ENCODE assay signal across 31 cellular contexts in genomic region chr10:42422911-42423310, GRCh38.
"Had no signal": no experiment of that assay in that cellular context is flagged by ENCODE, and none has a peak within 500 bp of the region (broad histone marks: within the 10 kb centered on the region; RNA-seq: fewer than 3 reads in every experiment).

No MANE protein-coding gene starts in this region.

- H3K36me3 ChIP-seq: brain microvascular endothelial cell, esophagus squamous epithelium, gastroesophageal sphincter, WERI-Rb-1 had no signal

- H3K4me3 ChIP-seq: esophagus squamous epithelium, gastroesophageal sphincter had no signal

- H3K4me1 ChIP-seq: esophagus squamous epithelium, gastroesophageal sphincter had no signal

- ATAC-seq: activated CD4-positive, CD25-positive, alpha-beta regulatory T cell treated with anti-CD3 and anti-CD28 coated beads, Interleukin-2, amount 50 U/mL, for 24 hours; activated CD8-positive, alpha-beta T cell treated with anti-CD3 and anti-CD28 coated beads for 36 hours; activated T-cell treated with anti-CD3 and anti-CD28 coated beads, Interleukin-2, amount 50 U/mL, for 4 hours; activated T-helper 17 cell treated with anti-CD3 and anti-CD28 coated beads, Interleukin-2, amount 50 U/mL, for 72 hours; effector memory CD8-positive, alpha-beta T cell; gastroesophageal sphincter; T-helper 17 cell had no signal

- H3K4me1 Mint-ChIP-seq: activated B cell treated with CpG ODN at 0.5 μM for 24 hours; activated T-helper 17 cell treated with anti-CD3 and anti-CD28 coated beads, Interleukin-2, amount 50 U/mL, for 72 hours; T-helper 17 cell had no signal

- H3K36me3 Mint-ChIP-seq: activated naive CD8-positive, alpha-beta T cell had no signal

- H3K27me3 Mint-ChIP-seq: activated B cell treated with CpG ODN at 0.5 μM for 24 hours; activated CD8-positive, alpha-beta T cell treated with anti-CD3 and anti-CD28 coated beads for 36 hours had no signal

- H3K4me3 Mint-ChIP-seq: activated B cell treated with CpG ODN at 0.5 μM for 24 hours; activated CD8-positive, alpha-beta T cell treated with anti-CD3 and anti-CD28 coated beads for 36 hours; activated naive CD8-positive, alpha-beta T cell; activated T-cell treated with anti-CD3 and anti-CD28 coated beads, Interleukin-2, amount 50 U/mL, for 4 hours; activated T-helper 17 cell treated with anti-CD3 and anti-CD28 coated beads, Interleukin-2, amount 50 U/mL, for 72 hours; effector memory CD8-positive, alpha-beta T cell; T-helper 17 cell; T-helper 2 cell treated with Interferon-gamma antibody and Interleukin-4, amounts not matched to agents 5 μg/mL and 100 μg/mL, for 36 hours had no signal

- H3K9me3 ChIP-seq: esophagus squamous epithelium, gastroesophageal sphincter had no signal

- H3K27ac Mint-ChIP-seq: activated B cell treated with CpG ODN at 0.5 μM for 24 hours; activated CD8-positive, alpha-beta T cell treated with anti-CD3 and anti-CD28 coated beads for 36 hours; activated naive CD8-positive, alpha-beta T cell; activated T-helper 17 cell treated with anti-CD3 and anti-CD28 coated beads, Interleukin-2, amount 50 U/mL, for 72 hours; effector memory CD8-positive, alpha-beta T cell; T-helper 17 cell; T-helper 2 cell treated with Interferon-gamma antibody and Interleukin-4, amounts not matched to agents 5 μg/mL and 100 μg/mL, for 36 hours had no signal

- H3K27ac ChIP-seq: brain microvascular endothelial cell, epithelial cell of prostate, esophagus squamous epithelium, gastroesophageal sphincter, WERI-Rb-1 had no signal

- DNase-seq: activated B cell treated with CpG ODN at 0.5 μM for 24 hours; activated CD4-positive, alpha-beta T cell treated with anti-CD3 and anti-CD28 coated beads for 48 hours; activated CD4-positive, alpha-beta T cell treated with anti-CD3 and anti-CD28 coated beads, Interleukin-2, amount 50 U/mL, for 1 hour; activated CD4-positive, alpha-beta T cell treated with anti-CD3 and anti-CD28 coated beads, Interleukin-2, amount 50 U/mL, for 48 hours; activated CD8-positive, alpha-beta memory T cell treated with anti-CD3 and anti-CD28 coated beads for 24 hours; activated CD8-positive, alpha-beta T cell treated with anti-CD3 and anti-CD28 coated beads for 36 hours; activated effector memory CD4-positive, alpha-beta T cell treated with Interleukin-2 at 50 U/mL for 16 hours; activated gamma-delta T cell treated with Interleukin-2 at 50 U/mL for 16 hours; activated naive CD4-positive, alpha-beta T cell treated with anti-CD3 and anti-CD28 coated beads, Interleukin-2, amount 50 U/mL, for 16 hours; activated naive CD4-positive, alpha-beta T cell treated with Interleukin-2 at 50 U/mL for 16 hours; activated T-cell treated with anti-CD3 and anti-CD28 coated beads, Interleukin-2, amount 50 U/mL, for 4 hours; amniotic stem cell; anterior cingulate cortex; brain microvascular endothelial cell; caudate nucleus; cortex of kidney; dermis blood vessel endothelial cell; effector CD4-positive, alpha-beta T cell; effector memory CD8-positive, alpha-beta T cell; esophagus squamous epithelium; foreskin melanocyte; T-helper 1 cell; T-helper 17 cell; T1000; WERI-Rb-1 had no signal

- H3K27me3 ChIP-seq: brain microvascular endothelial cell, esophagus squamous epithelium, gastroesophageal sphincter had no signal

- H3K9me3 Mint-ChIP-seq: activated B cell treated with CpG ODN at 0.5 μM for 24 hours; activated CD8-positive, alpha-beta T cell treated with anti-CD3 and anti-CD28 coated beads for 36 hours; activated T-cell treated with anti-CD3 and anti-CD28 coated beads, Interleukin-2, amount 50 U/mL, for 4 hours; activated T-helper 17 cell treated with anti-CD3 and anti-CD28 coated beads, Interleukin-2, amount 50 U/mL, for 72 hours had no signal
